In the genomic region with DNA sequence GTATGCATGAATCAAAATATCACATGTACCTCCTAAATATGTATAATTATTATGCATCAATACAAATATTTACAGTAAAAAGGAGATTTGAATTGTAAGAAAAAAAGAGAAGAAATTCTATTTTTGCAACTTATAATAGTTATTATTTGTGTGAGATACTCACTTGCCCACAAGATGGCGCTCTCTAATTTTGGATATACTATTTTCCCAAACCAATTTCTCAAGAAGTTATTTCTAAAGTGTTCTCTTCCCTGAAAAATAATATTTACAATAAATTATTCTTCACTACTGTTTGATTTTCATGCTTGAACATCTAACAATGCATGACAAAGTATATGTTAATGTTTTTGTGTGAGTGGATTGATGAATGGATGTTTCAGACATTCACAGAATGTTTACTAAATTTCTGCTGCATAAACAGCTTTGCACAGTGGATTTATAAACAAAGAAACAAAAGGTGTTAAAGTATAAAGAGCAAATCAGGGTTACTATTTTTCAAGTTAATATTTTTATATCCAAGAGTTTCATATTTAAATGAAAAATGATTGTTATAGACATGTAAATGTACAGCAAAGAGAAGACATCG, we compare ENCODE assay signal across 8 cellular contexts.
DNase-seq lines count a peak whose midpoint lies in the region; ATAC-seq and TF ChIP-seq lines count a peak whose summit lies in the region.

No MANE protein-coding gene starts in this region.

- H3K9me3 Mint-ChIP-seq in endothelial cell (ENCODE audit: unreplicated experiment) = no peaks in the 10 kb centered on the region
- H3K9me3 Mint-ChIP-seq in CD8-positive, alpha-beta memory T cell = no peaks in the 10 kb centered on the region

- no peak overlapping the region for H3K4me3 Mint-ChIP-seq in endothelial cell (ENCODE audit: unreplicated experiment)
- no peak overlapping the region for H3K4me3 Mint-ChIP-seq in CD8-positive, alpha-beta memory T cell

- no peak overlapping the region for H3K27ac ChIP-seq in right atrium auricular region
- no peak overlapping the region for H3K27ac ChIP-seq in CD8-positive, alpha-beta memory T cell (ENCODE audit: low read depth, low read length)

- H3K27ac Mint-ChIP-seq in endothelial cell (ENCODE audit: unreplicated experiment) = no peak overlapping the region
- no peak overlapping the region for H3K27ac Mint-ChIP-seq in CD8-positive, alpha-beta memory T cell

- peak; percentile 62 to 82 for TF ChIP-seq CTCF in right atrium auricular region (IDR thresholded peaks at IDR 0.05)
- peak; percentile 94 for TF ChIP-seq CTCF in endothelial cell (IDR thresholded peaks at IDR 0.05; ENCODE audit: unreplicated experiment)

- H3K4me1 ChIP-seq in right atrium auricular region = no peaks in the 10 kb centered on the region
- no peaks in the 10 kb centered on the region for H3K4me1 ChIP-seq in CD8-positive, alpha-beta memory T cell (ENCODE audit: insufficient read depth, low read length)

- POLR2A ChIA-PET in CD8-positive, alpha-beta memory T cell (lab: Charles Lee) = no interaction called here

- CTCF ChIA-PET in CD8-positive, alpha-beta memory T cell (lab: Charles Lee) = no interaction called here

- H3K9me3 ChIP-seq in right atrium auricular region = no peaks in the 10 kb centered on the region
- H3K9me3 ChIP-seq in CD8-positive, alpha-beta memory T cell (ENCODE audit: low read length) = no peaks in the 10 kb centered on the region

- no peaks in the 10 kb centered on the region for H3K4me1 Mint-ChIP-seq in endothelial cell (ENCODE audit: unreplicated experiment)
- no peaks in the 10 kb centered on the region for H3K4me1 Mint-ChIP-seq in CD8-positive, alpha-beta memory T cell

- H3K36me3 ChIP-seq in right atrium auricular region = no peaks in the 10 kb centered on the region
- H3K36me3 ChIP-seq in CD8-positive, alpha-beta memory T cell (ENCODE audit: insufficient read depth, low read length) = no peaks in the 10 kb centered on the region

- H3K27me3 Mint-ChIP-seq in endothelial cell (ENCODE audit: unreplicated experiment) = no peaks in the 10 kb centered on the region
- H3K27me3 Mint-ChIP-seq in CD8-positive, alpha-beta memory T cell = peaks cover 2 to 27% of the 10 kb centered on the region in 2 donors

- no peak for DNase-seq in right atrium auricular region (ENCODE audit: low spot score)
- DNase-seq in left cardiac atrium = no peak
- DNase-seq in NCI-H748 treated with DMSO at 0.1 percent for 48 hours (lab: John Stamatoyannopoulos, UW) = peak; percentile 38
- DNase-seq in endothelial cell (ENCODE audit: low spot score) = peak; percentile 15
- peak; percentile 38 for DNase-seq in renal cortical epithelial cell (ENCODE audit: low read depth)
- DNase-seq in CD8-positive, alpha-beta memory T cell = no peak
- DNase-seq in activated naive CD4-positive, alpha-beta T cell treated with Interleukin-2 at 50 U/mL for 16 hours = no peak

- ATAC-seq in left cardiac atrium (no peak), GM18498 (IDR thresholded peaks at IDR 0.05; ENCODE audit: unreplicated experiment) (no peak)

- intact Hi-C loops in left cardiac atrium (cut with DNase I) = loop anchor here (2.0 to 5.0 kb wide), 5 partner anchors 107 to 412 kb away; no protein-coding TSS in a partner anchor

- H3K36me3 Mint-ChIP-seq in endothelial cell (ENCODE audit: low read depth, unreplicated experiment) = no peaks in the 10 kb centered on the region
- H3K36me3 Mint-ChIP-seq in CD8-positive, alpha-beta memory T cell = no peaks in the 10 kb centered on the region

- no peaks in the 10 kb centered on the region for H3K27me3 ChIP-seq in right atrium auricular region
- H3K27me3 ChIP-seq in CD8-positive, alpha-beta memory T cell (ENCODE audit: insufficient read depth, low read length, poor library complexity, severe bottlenecking) = no peaks in the 10 kb centered on the region

- H3K4me3 ChIP-seq in right atrium auricular region = no peak overlapping the region
- H3K4me3 ChIP-seq in CD8-positive, alpha-beta memory T cell (ENCODE audit: low read length) = no peak overlapping the region

Comparison
In these comparisons a context has a peak if more than half of its experiments do, and no peak if none do; other contexts are left out.
1. DNase-seq: peak in NCI-H748 treated with DMSO at 0.1 percent for 48 hours (single experiment), endothelial cell (single experiment) and renal cortical epithelial cell (single experiment); none in right atrium auricular region (single experiment), left cardiac atrium (single experiment), CD8-positive, alpha-beta memory T cell (0 of 5) and activated naive CD4-positive, alpha-beta T cell treated with Interleukin-2 at 50 U/mL for 16 hours (single experiment).